13 cellular contexts compared by ENCODE assay signal in the genomic region with DNA sequence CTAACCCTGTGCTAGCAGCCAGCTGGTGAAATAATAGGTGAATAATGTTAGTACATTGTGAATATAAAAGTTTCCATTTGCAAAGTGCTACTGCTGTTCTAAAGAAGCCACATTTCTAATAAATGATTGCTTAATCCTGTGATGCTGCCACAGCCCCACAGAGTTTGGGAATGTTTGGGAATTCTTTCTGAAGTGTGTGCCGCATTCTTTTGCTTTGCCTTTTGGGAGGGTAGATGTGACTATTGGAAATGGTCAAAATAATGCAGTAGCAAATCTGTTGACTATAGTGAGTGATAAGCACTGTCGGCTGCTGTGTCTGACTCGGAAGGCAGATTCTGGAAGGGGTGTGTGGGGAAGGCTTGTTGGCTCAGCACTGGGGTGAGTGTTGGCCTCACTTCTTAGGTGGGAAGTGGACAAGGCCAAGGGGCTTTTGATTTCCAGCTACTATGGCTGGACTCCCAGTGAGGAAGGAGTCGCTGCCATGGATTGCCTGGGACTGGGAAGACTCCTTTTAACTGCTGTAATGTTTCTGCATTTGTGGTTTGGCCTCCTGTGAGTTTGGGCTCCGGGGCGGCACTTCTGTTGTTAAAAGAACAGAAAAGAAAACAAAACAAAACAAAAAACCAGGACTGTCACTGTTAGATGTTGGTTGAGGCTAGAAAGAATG. TPM values are rescaled to one million over a fixed set of nuclear protein-coding genes. Genes with fewer than 3 reads are reported as not detected.
A peak's percentile ranks its signal among the peaks of the same experiment; 100 is the strongest.
DNase-seq lines count a peak whose midpoint lies in the region; ATAC-seq, FAIRE-seq and TF ChIP-seq lines count a peak whose summit lies in the region.
"Had no signal": no experiment of that assay in that cellular context is flagged by ENCODE, and none has a peak within 500 bp of the region (broad histone marks: within the 10 kb centered on the region; RNA-seq: fewer than 3 reads in every experiment).

No MANE protein-coding gene starts in this region.

- H3K36me3 Mint-ChIP-seq in activated CD4-positive, alpha-beta memory T cell treated with anti-CD3 and anti-CD28 coated beads for 36 hours: peaks cover 3% of the 10 kb centered on the region

- H3K9me3 ChIP-seq in BLaER1: no peaks in the 10 kb centered on the region
- no peaks in the 10 kb centered on the region for H3K9me3 ChIP-seq in parathyroid adenoma (ENCODE audit: control insufficient read depth, low read length)
- no peaks in the 10 kb centered on the region for H3K9me3 ChIP-seq in WERI-Rb-1 (ENCODE audit: severe bottlenecking)

- H3K36me3 ChIP-seq in BLaER1 (no peaks in the 10 kb centered on the region), parathyroid adenoma (ENCODE audit: control insufficient read depth, insufficient read depth, low read length) (no peaks in the 10 kb centered on the region), WERI-Rb-1 (no peaks in the 10 kb centered on the region)

- H3K4me1 Mint-ChIP-seq in activated CD4-positive, alpha-beta memory T cell treated with anti-CD3 and anti-CD28 coated beads for 36 hours (ENCODE audit: low read depth): peaks cover 65% of the 10 kb centered on the region

- no peak for FAIRE-seq in H54 (lab: Jason Lieb, UNC)
- FAIRE-seq: bronchial epithelial cell had no signal

- intact Hi-C loops in activated CD4-positive, alpha-beta memory T cell treated with anti-CD3 and anti-CD28 coated beads for 36 hours (cut with micrococcal nuclease): loop anchor here (5.0 kb wide), 2 partner anchors 83 to 103 kb away; no protein-coding TSS in a partner anchor

- H3K4me2 ChIP-seq in BLaER1: peak overlapping the region; percentile 58
- no peak overlapping the region for H3K4me2 ChIP-seq in parathyroid adenoma (ENCODE audit: low read length)

- H2AFZ ChIP-seq in parathyroid adenoma: no peak overlapping the region

- H3K79me2 ChIP-seq in parathyroid adenoma: peaks cover 48% of the 10 kb centered on the region

- no peaks in the 10 kb centered on the region for H3K27me3 Mint-ChIP-seq in activated CD4-positive, alpha-beta memory T cell treated with anti-CD3 and anti-CD28 coated beads for 36 hours

- DNase-seq in activated CD4-positive, alpha-beta memory T cell treated with anti-CD3 and anti-CD28 coated beads for 36 hours: no peak
- DNase-seq in fibroblast of pulmonary artery (ENCODE audit: low read depth) (peak; percentile 59), WERI-Rb-1 (no peak), H54 (ENCODE audit: insufficient read length, low spot score) (no peak), AG08395 (ENCODE audit: low spot score) (no peak)
- DNase-seq: NCI-H1092; occipital lobe; stimulated activated CD8-positive, alpha-beta memory T cell treated with anti-CD3 and anti-CD28 coated beads, Interleukin-4, amount 100 ng/mL, for 48 hours had no signal

- H3K27ac ChIP-seq in BLaER1 (no peak overlapping the region), parathyroid adenoma (peak overlapping the region; percentile 44), WERI-Rb-1 (no peak overlapping the region)

- no peaks in the 10 kb centered on the region for H3K27me3 ChIP-seq in BLaER1
- H3K27me3 ChIP-seq in parathyroid adenoma (ENCODE audit: control insufficient read depth, insufficient read depth, low read length): no peaks in the 10 kb centered on the region
- no peaks in the 10 kb centered on the region for H3K27me3 ChIP-seq in WERI-Rb-1 (ENCODE audit: insufficient read depth, low read depth, severe bottlenecking)

- H3K9ac ChIP-seq in BLaER1: no peak overlapping the region
- no peak overlapping the region for H3K9ac ChIP-seq in parathyroid adenoma

- no peaks in the 10 kb centered on the region for H3K9me3 Mint-ChIP-seq in activated CD4-positive, alpha-beta memory T cell treated with anti-CD3 and anti-CD28 coated beads for 36 hours

- peaks cover 40% of the 10 kb centered on the region for H3K4me1 ChIP-seq in BLaER1
- H3K4me1 ChIP-seq in parathyroid adenoma: peaks cover 24% of the 10 kb centered on the region

- H3K27ac Mint-ChIP-seq in activated CD4-positive, alpha-beta memory T cell treated with anti-CD3 and anti-CD28 coated beads for 36 hours: peak overlapping the region; percentile 70
- H3K27ac Mint-ChIP-seq: B cell had no signal

- no peaks in the 10 kb centered on the region for H4K20me1 ChIP-seq in BLaER1

- no peak for TF ChIP-seq POLR2A in H54 (IDR thresholded peaks at IDR 0.05; ENCODE audit: low read depth, low read length)

- no peak overlapping the region for H3K4me3 Mint-ChIP-seq in activated CD4-positive, alpha-beta memory T cell treated with anti-CD3 and anti-CD28 coated beads for 36 hours
- H3K4me3 Mint-ChIP-seq: B cell had no signal

- CTCF ChIA-PET in activated CD4-positive, alpha-beta memory T cell treated with anti-CD3 and anti-CD28 coated beads for 36 hours (lab: Charles Lee): interaction anchor here (1.3 kb wide), 1 partner anchor 182 kb away, joined by 6 read pairs; no protein-coding TSS in a partner anchor

- POLR2A ChIA-PET in activated CD4-positive, alpha-beta memory T cell treated with anti-CD3 and anti-CD28 coated beads for 36 hours (lab: Charles Lee): no interaction called here

- ATAC-seq in GM21723 (IDR thresholded peaks at IDR 0.05; ENCODE audit: unreplicated experiment): no peak

- no peak overlapping the region for H3K4me3 ChIP-seq in BLaER1
- peak overlapping the region; percentile 10 for H3K4me3 ChIP-seq in fibroblast of pulmonary artery (replicated peaks; ENCODE audit: low read depth, low read length)
- H3K4me3 ChIP-seq in parathyroid adenoma (ENCODE audit: low read depth, low read length): no peak overlapping the region
- H3K4me3 ChIP-seq in WERI-Rb-1 (ENCODE audit: low read depth, low read length): no peak overlapping the region

- no peak for TF ChIP-seq CTCF in fibroblast of pulmonary artery (IDR thresholded peaks at IDR 0.05; ENCODE audit: low read length, missing control alignments)
- no peak for TF ChIP-seq CTCF in parathyroid adenoma (IDR thresholded peaks at IDR 0.05)
- no peak for TF ChIP-seq CTCF in WERI-Rb-1 (IDR thresholded peaks at IDR 0.05; ENCODE audit: low read depth, low read length)

RNA-seq across cellular contexts. Expression of a gene that starts 20.0 kb away (rescaled TPM):
- total RNA-seq in activated CD4-positive, alpha-beta memory T cell treated with anti-CD3 and anti-CD28 coated beads for 36 hours: 1 to 10 TPM; 7.7 to 9.7 TPM
